In the genomic region with DNA sequence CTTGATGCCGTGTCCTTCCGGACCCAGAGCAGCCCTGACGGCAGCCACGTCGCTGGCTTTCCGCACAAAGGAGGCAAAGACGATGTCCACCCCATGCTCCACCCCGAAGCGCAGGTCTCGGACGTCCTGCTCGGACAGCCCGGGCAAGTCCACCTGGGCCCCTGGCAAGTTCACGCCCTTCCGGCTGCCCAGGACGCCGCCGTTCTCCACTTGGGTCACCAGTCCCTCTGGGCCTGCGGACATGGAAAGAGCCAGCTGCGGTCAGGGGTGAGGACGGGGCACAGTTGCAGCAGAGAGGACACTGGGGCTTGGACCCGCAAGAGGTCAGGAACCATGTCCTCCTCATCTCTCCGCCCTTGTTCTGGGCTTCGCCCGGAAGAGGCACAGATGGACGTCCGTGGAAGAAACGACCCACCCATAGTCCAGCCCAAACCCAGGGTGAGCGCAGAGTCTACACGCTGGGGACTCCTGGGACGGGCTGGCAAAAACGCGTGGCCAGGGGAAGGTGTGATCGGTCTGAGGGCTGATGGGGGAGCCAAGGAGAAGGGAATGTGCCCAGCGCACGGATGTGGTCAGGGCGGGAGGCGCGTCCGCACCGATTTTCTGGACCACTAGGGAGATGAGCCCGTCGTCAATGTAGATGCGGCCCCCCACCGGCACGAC, we compare ENCODE assay signal across 17 cellular contexts. TPM values are rescaled to one million over a fixed set of nuclear protein-coding genes. Genes with fewer than 3 reads are reported as not detected.
DNase-seq lines count a peak whose midpoint lies in the region; ATAC-seq and TF ChIP-seq lines count a peak whose summit lies in the region.
"Had no signal": no experiment of that assay in that cellular context is flagged by ENCODE, and none has a peak within 500 bp of the region (broad histone marks: within the 10 kb centered on the region; RNA-seq: fewer than 3 reads in every experiment).

No MANE protein-coding gene starts in this region.

- H3K27me3 ChIP-seq in breast epithelium (peaks cover 0 to 26% of the 10 kb centered on the region in 2 donors), endodermal cell (ENCODE audit: control insufficient read depth, insufficient read depth, low read length, poor library complexity, severe bottlenecking) (peaks cover 43% of the 10 kb centered on the region), testis (no peaks in the 10 kb centered on the region)

- H3K4me1 Mint-ChIP-seq in MCF 10A (ENCODE audit: insufficient read depth, unreplicated experiment) (no peaks in the 10 kb centered on the region), endodermal cell (peaks cover 8% of the 10 kb centered on the region)

- H3K36me3 ChIP-seq in breast epithelium (no peaks in the 10 kb centered on the region), endodermal cell (ENCODE audit: control insufficient read depth, insufficient read depth, low read length) (no peaks in the 10 kb centered on the region), mesodermal cell (ENCODE audit: control insufficient read depth, insufficient read depth, low read length) (no peaks in the 10 kb centered on the region), testis (ENCODE audit: low read depth, missing control alignments) (no peaks in the 10 kb centered on the region)

- 51 to 73% methylated on average over 28 to 46 of the region's 46 CpGs for WGBS in endodermal cell (ENCODE audit: insufficient coverage in 1 of 2, insufficient read length in 1 of 2), 2 experiments
- WGBS in mesodermal cell (ENCODE audit: insufficient coverage in 2 of 2), 2 experiments: 56 to 59% methylated on average over 43 to 46 of the region's 46 CpGs
- 3 to 17% methylated on average over 14 to 42 of the region's 46 CpGs for WGBS in testis, 2 donors

- BruUV-seq in MCF 10A (replicated peaks; lab: Mats Ljungman, UMichigan): no TSS peak

- peaks cover 34% of the 10 kb centered on the region for H3K27me3 Mint-ChIP-seq in MCF 10A (ENCODE audit: insufficient read depth, unreplicated experiment)
- peaks cover 50% of the 10 kb centered on the region for H3K27me3 Mint-ChIP-seq in endodermal cell (ENCODE audit: insufficient read depth)

- no peak overlapping the region for H3K9ac ChIP-seq in endodermal cell (ENCODE audit: extremely low read depth, low read length, poor library complexity, severe bottlenecking)

- no peak for ATAC-seq in GM21528 (IDR thresholded peaks at IDR 0.05; ENCODE audit: low FRiP score, unreplicated experiment)
- no peak for ATAC-seq in HG03469 (IDR thresholded peaks at IDR 0.05; ENCODE audit: unreplicated experiment)

- no peak overlapping the region for H3K27ac ChIP-seq in breast epithelium
- H3K27ac ChIP-seq in endodermal cell (ENCODE audit: low read depth, low read length): no peak overlapping the region
- no peak overlapping the region for H3K27ac ChIP-seq in mesodermal cell (ENCODE audit: low read depth, low read length, severe bottlenecking)
- H3K27ac ChIP-seq in testis: no peak overlapping the region

- H3K36me3 Mint-ChIP-seq in MCF 10A (ENCODE audit: insufficient read depth, unreplicated experiment): no peaks in the 10 kb centered on the region
- no peaks in the 10 kb centered on the region for H3K36me3 Mint-ChIP-seq in endodermal cell (ENCODE audit: low read depth)

- H3K27ac Mint-ChIP-seq in MCF 10A (ENCODE audit: low read depth, unreplicated experiment) (no peak overlapping the region), endodermal cell (no peak overlapping the region)

- no peak for TF ChIP-seq POLR2A in breast epithelium (IDR thresholded peaks at IDR 0.05)
- no peak for TF ChIP-seq POLR2A in testis (IDR thresholded peaks at IDR 0.05)

- no peak for TF ChIP-seq CTCF in breast epithelium (IDR thresholded peaks at IDR 0.05)
- TF ChIP-seq CTCF in MCF 10A (IDR thresholded peaks at IDR 0.05; ENCODE audit: unreplicated experiment): no peak
- TF ChIP-seq CTCF in endodermal cell (conservative IDR thresholded peaks at IDR 0.05): no peak
- no peak for TF ChIP-seq CTCF in testis (IDR thresholded peaks at IDR 0.05)

- peak overlapping the region in 2 of 3 donors; percentile 10 to 49 for H3K4me3 ChIP-seq in breast epithelium
- peak overlapping the region; percentile 77 for H3K4me3 ChIP-seq in endodermal cell (ENCODE audit: low read length)
- H3K4me3 ChIP-seq in mesodermal cell (ENCODE audit: extremely low read depth, insufficient read depth, low read length, poor library complexity, severe bottlenecking): peak overlapping the region; percentile 3
- peak overlapping the region; percentile 5 to 9 for H3K4me3 ChIP-seq in testis

- CTCF ChIA-PET in MCF 10A (lab: Yijun Ruan, JAX): interaction anchor here (1.2 kb wide), 1 partner anchor 15 kb away, joined by 3 read pairs; no protein-coding TSS in a partner anchor

- H3K9me3 ChIP-seq in breast epithelium (no peaks in the 10 kb centered on the region), endodermal cell (ENCODE audit: control insufficient read depth, low read length) (no peaks in the 10 kb centered on the region), mesodermal cell (ENCODE audit: control insufficient read depth, low read length) (no peaks in the 10 kb centered on the region), testis (no peaks in the 10 kb centered on the region)
- H3K9me3 ChIP-seq: Caco-2 had no signal

- no peaks in the 10 kb centered on the region for H3K9me3 Mint-ChIP-seq in MCF 10A (ENCODE audit: unreplicated experiment)
- no peaks in the 10 kb centered on the region for H3K9me3 Mint-ChIP-seq in endodermal cell

- H3K4me1 ChIP-seq in breast epithelium: no peaks in the 10 kb centered on the region
- no peaks in the 10 kb centered on the region for H3K4me1 ChIP-seq in endodermal cell (ENCODE audit: control insufficient read depth, insufficient read depth, low read length)
- no peaks in the 10 kb centered on the region for H3K4me1 ChIP-seq in mesodermal cell (ENCODE audit: control insufficient read depth, insufficient read depth, low read length, poor library complexity, severe bottlenecking)
- no peaks in the 10 kb centered on the region for H3K4me1 ChIP-seq in testis
- H3K4me1 ChIP-seq: Caco-2 had no signal

- intact Hi-C loops in breast epithelium (cut with DNase I; ENCODE audit: low total_unique reads) (no loop called here), MCF 10A (cut with micrococcal nuclease) (no loop called here), testis (cut with DNase I; ENCODE audit: low total_unique reads) (no loop called here)

- no peak overlapping the region for H3K4me3 Mint-ChIP-seq in MCF 10A (ENCODE audit: unreplicated experiment)
- peak overlapping the region; percentile 49 for H3K4me3 Mint-ChIP-seq in endodermal cell

- no peak for DNase-seq in breast epithelium (ENCODE audit: low spot score in 2 of 2)
- DNase-seq in MCF 10A (ENCODE audit: unreplicated experiment): no peak
- DNase-seq in endodermal cell: peak; percentile 59
- DNase-seq in testis: no peak
- DNase-seq in AML-193 (lab: John Stamatoyannopoulos, UW): no peak
- DNase-seq: ACHN; activated gamma-delta T cell; Caco-2; effector CD8-positive, alpha-beta T cell; foreskin melanocyte; NCI-H2171; SIG-M5; stimulated activated CD4-positive, alpha-beta T cell treated with anti-CD3 and anti-CD28 coated beads, Interleukin-4, amount 100 ng/mL, for 1 hour had no signal

- POLR2A ChIA-PET in MCF 10A (lab: Yijun Ruan, JAX): no interaction called here

RNA-seq across cellular contexts. Expression of a gene that starts 6.6 kb away (rescaled TPM):
- under 1 TPM in 1 of 3 donors, not detected in 2; 0.33 TPM for total RNA-seq in breast epithelium
- total RNA-seq in MCF 10A (2022): not detected in 2 replicates
- under 1 TPM in 1 of 2 donors, not detected in 1; 0.40 TPM for total RNA-seq in endodermal cell
- 0.18 TPM for polyA plus RNA-seq in endodermal cell (2013, experiment 1 of 2)
- polyA plus RNA-seq in endodermal cell (2013, experiment 2 of 2): 0.08 TPM
- not detected for polyA plus RNA-seq in mesodermal cell (2013, experiment 1 of 2)
- not detected for polyA plus RNA-seq in mesodermal cell (2013, experiment 2 of 2)
- total RNA-seq in testis: under 1 TPM; 0.25 to 0.87 TPM
- 2.0 TPM for polyA plus RNA-seq in testis (ENCODE audit: insufficient read depth, low read depth, low replicate concordance)
- total RNA-seq: Caco-2, pulmonary artery endothelial cell had no signal

RNA-seq across cellular contexts. Expression of a gene that starts 14.0 kb away (rescaled TPM):
- 100 to 1,000 TPM in 1 of 3 donors, 10 to 100 TPM in 2; 84.2 to 102 (median 93.1) TPM for total RNA-seq in breast epithelium
- total RNA-seq in MCF 10A (2022): 176 and 264 TPM in 2 replicates
- 100 to 1,000 TPM; 247 to 250 TPM for total RNA-seq in endodermal cell
- 597 TPM for polyA plus RNA-seq in endodermal cell (2013, experiment 1 of 2)
- 604 TPM for polyA plus RNA-seq in endodermal cell (2013, experiment 2 of 2)
- 612 TPM for polyA plus RNA-seq in mesodermal cell (2013, experiment 1 of 2)
- polyA plus RNA-seq in mesodermal cell (2013, experiment 2 of 2): 566 TPM
- 10 to 100 TPM; 51.6 to 81.6 TPM for total RNA-seq in testis
- 127 TPM for polyA plus RNA-seq in testis (ENCODE audit: insufficient read depth, low read depth, low replicate concordance)

RNA-seq across cellular contexts. Expression of a gene that starts 17.4 kb away (rescaled TPM):
- total RNA-seq in breast epithelium (1 to 10 TPM; 1.3 to 2.3 (median 2.3) TPM), MCF 10A (2022) (2.5 and 4.3 TPM in 2 replicates), endodermal cell (1 to 10 TPM; 8.7 to 9.2 TPM), testis (1 to 10 TPM; 3.5 to 3.8 TPM)
- 15.1 TPM for polyA plus RNA-seq in endodermal cell (2013, experiment 1 of 2)
- 12.8 TPM for polyA plus RNA-seq in endodermal cell (2013, experiment 2 of 2)
- polyA plus RNA-seq in mesodermal cell (2013, experiment 1 of 2): 7.9 TPM
- 5.0 TPM for polyA plus RNA-seq in mesodermal cell (2013, experiment 2 of 2)
- 2.2 TPM for polyA plus RNA-seq in testis (ENCODE audit: insufficient read depth, low read depth, low replicate concordance)

RNA-seq across cellular contexts. Expression of a gene that starts 21.3 kb away (rescaled TPM):
- total RNA-seq in breast epithelium (10 to 100 TPM; 29.1 to 53.4 (median 48.7) TPM), MCF 10A (2022) (78.6 and 82.3 TPM in 2 replicates), endodermal cell (10 to 100 TPM; 69.8 to 82.3 TPM), testis (10 to 100 TPM; 52.8 to 54.1 TPM)
- polyA plus RNA-seq in endodermal cell (2013, experiment 1 of 2): 84.9 TPM
- polyA plus RNA-seq in endodermal cell (2013, experiment 2 of 2): 71.3 TPM
- 59.9 TPM for polyA plus RNA-seq in mesodermal cell (2013, experiment 1 of 2)
- 59.1 TPM for polyA plus RNA-seq in mesodermal cell (2013, experiment 2 of 2)
- 37.0 TPM for polyA plus RNA-seq in testis (ENCODE audit: insufficient read depth, low read depth, low replicate concordance)

RNA-seq across cellular contexts. Expression of a gene that starts 26.0 kb away (rescaled TPM):
- total RNA-seq in breast epithelium: 10 to 100 TPM; 14.1 to 22.4 (median 14.4) TPM
- total RNA-seq in MCF 10A (2022): 18.6 and 19.5 TPM in 2 replicates
- 10 to 100 TPM; 74.5 to 83.8 TPM for total RNA-seq in endodermal cell
- polyA plus RNA-seq in endodermal cell (2013, experiment 1 of 2): 47.0 TPM
- polyA plus RNA-seq in endodermal cell (2013, experiment 2 of 2): 42.6 TPM
- 38.3 TPM for polyA plus RNA-seq in mesodermal cell (2013, experiment 1 of 2)
- polyA plus RNA-seq in mesodermal cell (2013, experiment 2 of 2): 30.9 TPM
- 10 to 100 TPM; 13.9 to 14.9 TPM for total RNA-seq in testis
- 10.8 TPM for polyA plus RNA-seq in testis (ENCODE audit: insufficient read depth, low read depth, low replicate concordance)

Comparison
In these comparisons a context has a peak if more than half of its experiments do, and no peak if none do; other contexts are left out.
1. H3K4me3 ChIP-seq: peak in every context shown above with its lines; median percentile 77 in endodermal cell; 30 in breast epithelium; 7 in testis; 3 in mesodermal cell.